22 cellular contexts compared by ENCODE assay signal in genomic region chr4:6313216-6313615, GRCh38.
"Had no signal": no experiment of that assay in that cellular context is flagged by ENCODE, and none has a peak within 500 bp of the region (broad histone marks: within the 10 kb centered on the region; RNA-seq: fewer than 3 reads in every experiment).

No MANE protein-coding gene starts in this region.

- H3K4me2 ChIP-seq: KMS-11 had no signal

- H3K9ac ChIP-seq: KMS-11 had no signal

- ATAC-seq: activated CD4-positive, CD25-positive, alpha-beta regulatory T cell treated with anti-CD3 and anti-CD28 coated beads, Interleukin-2, amount 50 U/mL, for 24 hours; activated CD8-positive, alpha-beta T cell treated with anti-CD3 and anti-CD28 coated beads for 36 hours had no signal

- H3K27ac ChIP-seq: breast epithelium, KMS-11, SK-N-MC had no signal

- H3K36me3 ChIP-seq: breast epithelium had no signal

- H3K9me3 Mint-ChIP-seq: T-helper 2 cell treated with Interferon-gamma antibody and Interleukin-4, amounts not matched to agents 5 μg/mL and 100 μg/mL, for 36 hours had no signal

- H3K27me3 ChIP-seq: breast epithelium had no signal

- DNase-seq: activated CD4-positive, alpha-beta T cell treated with anti-CD3 and anti-CD28 coated beads for 4 hours; activated CD8-positive, alpha-beta memory T cell treated with anti-CD3 and anti-CD28 coated beads, Interleukin-2, amount 50 U/mL, for 4 hours; activated CD8-positive, alpha-beta T cell treated with anti-CD3 and anti-CD28 coated beads for 36 hours; activated naive CD4-positive, alpha-beta T cell treated with anti-CD3 and anti-CD28 coated beads, Interleukin-2, amount 50 U/mL, for 16 hours; activated naive CD8-positive, alpha-beta T cell treated with anti-CD3 and anti-CD28 coated beads, Interleukin-2, amount 10 ng/mL, durations not matched to agents 7 days and 5 days; aorta; central memory CD4-positive, alpha-beta T cell; MM.1S; NCI-H1105; NCI-H1436; NCI-H1694 treated with DMSO at 0.1 percent for 48 hours; NCI-H2029 treated with DMSO at 0.1 percent for 48 hours; NCI-H510A treated with DMSO at 0.1 percent for 48 hours; NCI-H69; NK-92 treated with Interleukin-12 subunit alpha and Interleukin-12 subunit beta, amount 100 ng/mL, for 24 hours; SHP77 treated with DMSO at 0.1 percent for 48 hours; SW 1271 had no signal

- H3K4me3 Mint-ChIP-seq: activated CD8-positive, alpha-beta T cell treated with anti-CD3 and anti-CD28 coated beads for 36 hours; activated naive CD8-positive, alpha-beta T cell treated with anti-CD3 and anti-CD28 coated beads, Interleukin-2, amount 10 ng/mL, durations not matched to agents 7 days and 5 days; T-helper 2 cell treated with Interferon-gamma antibody and Interleukin-4, amounts not matched to agents 5 μg/mL and 100 μg/mL, for 36 hours had no signal

- H3K36me3 Mint-ChIP-seq: activated naive CD8-positive, alpha-beta T cell treated with anti-CD3 and anti-CD28 coated beads, Interleukin-2, amount 10 ng/mL, durations not matched to agents 7 days and 5 days had no signal

- H3K9me3 ChIP-seq: breast epithelium had no signal

- H3K4me3 ChIP-seq: breast epithelium, SK-N-MC had no signal

- H3K27ac Mint-ChIP-seq: activated CD8-positive, alpha-beta T cell treated with anti-CD3 and anti-CD28 coated beads for 36 hours; activated naive CD8-positive, alpha-beta T cell treated with anti-CD3 and anti-CD28 coated beads, Interleukin-2, amount 10 ng/mL, durations not matched to agents 7 days and 5 days; T-helper 2 cell treated with Interferon-gamma antibody and Interleukin-4, amounts not matched to agents 5 μg/mL and 100 μg/mL, for 36 hours had no signal

- H3K4me1 ChIP-seq: breast epithelium had no signal
